ENCODE assay signal across 8 cellular contexts in the genomic region with DNA sequence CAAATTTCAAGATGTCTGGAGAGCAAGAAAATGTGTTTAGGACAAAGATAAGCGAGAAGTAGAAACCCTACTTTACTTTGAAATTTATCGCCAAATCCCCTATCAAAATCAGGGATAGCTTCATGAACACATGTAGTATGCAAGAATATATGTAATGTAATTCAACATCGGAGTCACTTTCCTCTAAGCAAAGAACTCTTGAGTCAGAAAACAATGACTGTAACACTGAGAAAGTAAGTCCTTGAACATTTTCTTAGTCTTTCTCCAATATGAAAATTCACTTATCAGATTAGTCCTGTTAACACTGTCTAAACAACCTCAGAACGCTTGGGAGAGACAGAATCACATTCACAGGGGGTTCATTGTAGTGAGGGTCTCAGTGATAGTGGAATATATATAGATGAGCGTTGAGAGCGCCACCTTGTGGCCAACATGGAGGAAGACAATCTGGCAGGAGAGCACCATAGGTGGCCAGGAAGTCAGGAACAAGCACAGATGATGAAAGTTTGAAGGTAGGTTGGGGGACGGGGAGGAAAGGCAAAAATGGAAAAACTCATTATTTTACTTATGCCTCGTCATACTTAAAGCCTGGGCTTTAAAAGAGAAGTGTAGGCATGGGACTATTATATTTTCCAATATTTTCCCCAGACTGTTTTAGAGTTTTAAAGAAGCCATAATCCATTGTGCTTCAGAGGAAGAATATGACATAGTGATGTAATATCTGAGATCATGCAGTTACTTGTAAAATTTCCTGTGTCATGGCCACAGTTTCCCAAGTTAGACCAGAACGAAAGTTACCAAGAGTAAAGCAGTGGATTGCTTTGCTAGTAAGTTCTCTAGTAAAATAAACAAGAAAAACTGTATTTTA.
A peak's percentile ranks its signal among the peaks of the same experiment; 100 is the strongest.
DNase-seq lines count a peak whose midpoint lies in the region; ATAC-seq, FAIRE-seq and TF ChIP-seq lines count a peak whose summit lies in the region.

No MANE protein-coding gene starts in this region.

- H2AFZ ChIP-seq in OCI-LY3 (ENCODE audit: low read depth, low read length), result 0 out of 2 replicates have a peak overlapping the region, but pooled peaks have one; percentile 43
- no peak overlapping the region for H2AFZ ChIP-seq in astrocyte (ENCODE audit: low read depth, low read length)

- no peak overlapping the region for H3K4me3 ChIP-seq in HUES6 (ENCODE audit: low read depth, low read length)
- no peak overlapping the region for H3K4me3 ChIP-seq in OCI-LY3 (ENCODE audit: low read length)
- H3K4me3 ChIP-seq in astrocyte (ENCODE audit: insufficient read depth, low read depth, low read length), result no peak overlapping the region

- peaks cover 3% of the 10 kb centered on the region for H3K4me1 Mint-ChIP-seq in astrocyte (ENCODE audit: low read depth, unreplicated experiment)

- H3K9me3 ChIP-seq in HUES6 (ENCODE audit: control insufficient read depth, insufficient read depth, low read depth, low read length) (0 out of 2 replicates have a peak, but pooled peaks cover 5% of the 10 kb centered on the region), OCI-LY3 (ENCODE audit: insufficient read depth, low read length) (no peaks in the 10 kb centered on the region), astrocyte (ENCODE audit: insufficient read depth, low read depth, low read length) (no peaks in the 10 kb centered on the region)

- CTCF ChIA-PET in GM10248 (lab: Yijun Ruan, JAX), result interaction anchor here (0.8 to 1.7 kb wide), 3 partner anchors 10 to 721 kb away, joined by 4 to 6 read pairs (median 4); no protein-coding TSS in a partner anchor

- H3K27me3 ChIP-seq in HUES6 (ENCODE audit: control insufficient read depth, insufficient read depth, low read length) (no peaks in the 10 kb centered on the region), OCI-LY3 (ENCODE audit: low read depth, low read length) (no peaks in the 10 kb centered on the region), astrocyte (ENCODE audit: insufficient read depth, low read length) (no peaks in the 10 kb centered on the region)

- peak; percentile 17 for FAIRE-seq in astrocyte (lab: Jason Lieb, UNC)

- H3K4me3 Mint-ChIP-seq in astrocyte (ENCODE audit: unreplicated experiment), result no peak overlapping the region

- peaks cover 11% of the 10 kb centered on the region for H3K9me3 Mint-ChIP-seq in astrocyte (ENCODE audit: unreplicated experiment)

- TF ChIP-seq CTCF in GM10248 (IDR thresholded peaks at IDR 0.05; ENCODE audit: control extremely low read depth, extremely low read depth, low read depth, missing control alignments) (peak; percentile 76), OCI-LY3 (IDR thresholded peaks at IDR 0.05; ENCODE audit: low read depth, low read length) (peak; percentile 93), astrocyte (IDR thresholded peaks at IDR 0.05; ENCODE audit: insufficient read depth, low read depth, low read length) (peak; percentile 94)

- H3K27ac ChIP-seq in HUES6 (ENCODE audit: low read depth, low read length) (peak overlapping the region; percentile 56; the same call in 1 of the 2 replicates), OCI-LY3 (ENCODE audit: low read length) (no peak overlapping the region), astrocyte (ENCODE audit: low read depth, low read length) (no peak overlapping the region)

- H3K4me1 ChIP-seq in HUES6 (ENCODE audit: control insufficient read depth, insufficient read depth, low read length) (peaks cover 13% of the 10 kb centered on the region), OCI-LY3 (ENCODE audit: low read length) (no peaks in the 10 kb centered on the region), astrocyte (ENCODE audit: insufficient read depth, low read length) (peaks cover 4% of the 10 kb centered on the region)

- H3K9ac ChIP-seq in HUES6 (ENCODE audit: low read length), result no peak overlapping the region
- no peak overlapping the region for H3K9ac ChIP-seq in OCI-LY3 (ENCODE audit: low read length)
- H3K9ac ChIP-seq in astrocyte (ENCODE audit: low read length), result no peak overlapping the region

- H3K27ac Mint-ChIP-seq in astrocyte (ENCODE audit: unreplicated experiment), result no peak overlapping the region

- no peaks in the 10 kb centered on the region for H3K36me3 ChIP-seq in HUES6 (ENCODE audit: control insufficient read depth, insufficient read depth, low read length)
- H3K36me3 ChIP-seq in OCI-LY3 (replicated peaks; ENCODE audit: low read depth, low read length), result no peaks in the 10 kb centered on the region
- H3K36me3 ChIP-seq in astrocyte (ENCODE audit: insufficient read depth, low read length), result no peaks in the 10 kb centered on the region

- no peaks in the 10 kb centered on the region for H4K20me1 ChIP-seq in OCI-LY3 (ENCODE audit: insufficient read depth, low read length)
- no peaks in the 10 kb centered on the region for H4K20me1 ChIP-seq in astrocyte (ENCODE audit: insufficient read depth, low read length)

- ATAC-seq in GM21576 (IDR thresholded peaks at IDR 0.05; ENCODE audit: unreplicated experiment), result peak; percentile 96

- H3K36me3 Mint-ChIP-seq in astrocyte (ENCODE audit: low read depth, unreplicated experiment), result no peaks in the 10 kb centered on the region

- DNase-seq in GM10248 (ENCODE audit: extremely low spot score) (peak; percentile 58), astrocyte (ENCODE audit: low read depth) (peak; percentile 14), iPS DF 19.7 (ENCODE audit: low read depth, low spot score) (peak; percentile 52), T-helper 9 cell (no peak)
- DNase-seq in stimulated activated CD4-positive, alpha-beta T cell treated with anti-CD3 and anti-CD28 coated beads, Interleukin-1b, Interleukin-23, amount 100 ng/mL, for 4 hours (ENCODE audit: low read depth in 2 of 2), result peak; percentile 9 to 12

- peak overlapping the region; percentile 22 for H3K4me2 ChIP-seq in OCI-LY3 (ENCODE audit: low read length)
- H3K4me2 ChIP-seq in astrocyte (ENCODE audit: low read length), result no peak overlapping the region

- no peaks in the 10 kb centered on the region for H3K27me3 Mint-ChIP-seq in astrocyte (ENCODE audit: low read depth, unreplicated experiment)

- H3K79me2 ChIP-seq in OCI-LY3 (ENCODE audit: low read length) (no peaks in the 10 kb centered on the region), astrocyte (ENCODE audit: insufficient read depth, low read length) (no peaks in the 10 kb centered on the region)

- POLR2A ChIA-PET in GM10248 (lab: Yijun Ruan, JAX), result no interaction called here
